19 cellular contexts compared by ENCODE assay signal in the genomic region with DNA sequence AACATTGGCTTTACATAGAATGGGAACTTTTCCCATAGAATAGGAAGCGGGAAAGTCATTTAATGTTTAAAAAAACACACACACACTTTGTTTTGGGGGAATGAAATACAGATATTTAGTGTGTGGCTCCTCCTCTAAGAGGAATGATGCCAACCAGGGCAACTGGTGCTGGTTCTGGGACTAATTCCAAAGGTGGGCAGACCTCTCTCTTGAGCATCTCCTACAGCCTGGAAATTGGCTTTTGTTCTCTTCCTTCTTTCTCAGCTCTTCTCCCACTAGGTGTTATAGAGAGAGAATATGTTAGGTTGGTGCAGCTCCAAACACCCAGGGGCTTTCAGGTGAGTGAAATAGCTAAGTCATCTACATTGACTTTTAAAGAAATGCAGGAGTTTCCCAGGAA.
"Had no signal": no experiment of that assay in that cellular context is flagged by ENCODE, and none has a peak within 500 bp of the region (broad histone marks: within the 10 kb centered on the region; RNA-seq: fewer than 3 reads in every experiment).

No MANE protein-coding gene starts in this region.

- ATAC-seq: left colon; mucosa of descending colon; naive thymus-derived CD4-positive, alpha-beta T cell; natural killer cell treated with Interleukin-12 subunit alpha and Interleukin-12 subunit beta and Interleukin-15 and Interleukin-18, amount 100 ng/mL, for 72 hours; stimulated activated naive B cell treated with anti-CD40 and anti-IgM and Interleukin-4, amounts not matched to agents 10 μg/mL and 1 μg/mL and 100 μg/mL, for 72 hours; stimulated activated naive CD8-positive, alpha-beta T cell treated with anti-CD3 and anti-CD28 coated beads, Interleukin-15, Interleukin-2, amounts not matched to agents 100 U/mL and 50 U/mL, for 24 hours had no signal

- DNase-seq: immature natural killer cell; kidney; left colon; left ventricle myocardium inferior; midbrain; mucosa of descending colon; naive thymus-derived CD4-positive, alpha-beta T cell; ovary; right lobe of liver; stimulated activated CD4-positive, alpha-beta T cell treated with anti-CD3 and anti-CD28 coated beads, Interleukin-1b, Interleukin-23, amount 100 ng/mL, for 48 hours; stimulated activated CD4-positive, alpha-beta T cell treated with anti-CD3 and anti-CD28 coated beads, Interleukin-2, amount 100 ng/mL, for 48 hours; stimulated activated naive B cell treated with anti-CD40 and anti-IgM and Interleukin-4, amounts not matched to agents 10 μg/mL and 1 μg/mL and 100 μg/mL, for 72 hours; stimulated activated naive CD8-positive, alpha-beta T cell treated with anti-CD3 and anti-CD28 coated beads, Interleukin-15, Interleukin-2, amounts not matched to agents 100 U/mL and 50 U/mL, for 24 hours; stomach; testis; thyroid gland; transverse colon; upper lobe of left lung had no signal
